In the genomic region with DNA sequence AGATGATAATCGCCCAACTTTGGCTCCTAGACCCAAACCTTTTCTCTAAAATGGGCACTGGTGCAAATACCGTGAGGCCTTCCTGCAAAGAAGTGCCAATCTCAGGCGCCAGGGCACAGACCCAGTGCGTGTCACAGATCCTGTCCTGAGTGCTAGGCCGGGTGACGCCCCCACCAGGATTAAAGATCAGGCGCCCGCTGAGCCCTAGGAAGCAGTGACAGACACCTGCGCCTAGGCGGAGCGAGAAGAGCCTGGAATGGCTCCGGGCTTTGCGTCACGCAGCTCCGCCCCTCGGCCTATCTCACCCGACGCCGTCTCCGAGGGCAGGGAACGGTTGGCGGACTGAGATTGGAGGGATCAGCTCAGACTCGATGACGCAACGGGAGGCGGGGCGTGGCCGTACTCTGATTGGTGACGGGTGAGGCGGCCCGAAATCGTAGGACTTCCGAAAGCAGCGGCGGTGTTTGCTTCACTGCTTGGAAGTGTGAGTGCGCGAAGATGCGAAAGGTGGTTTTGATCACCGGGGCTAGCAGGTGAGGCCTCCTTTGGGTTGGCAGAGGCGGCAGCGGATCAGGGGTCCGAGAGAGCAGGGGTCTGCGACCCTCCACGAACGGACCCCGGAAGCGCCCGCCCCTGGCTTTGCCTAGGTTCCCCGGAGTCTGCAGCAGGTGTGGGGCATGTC, we compare ENCODE assay signal across 8 cellular contexts. TPM values are rescaled to one million over a fixed set of nuclear protein-coding genes. Genes with fewer than 3 reads are reported as not detected.
DNase-seq lines count a peak whose midpoint lies in the region; ATAC-seq and TF ChIP-seq lines count a peak whose summit lies in the region.
"Not testable (repeated sequence)": the region's sequence is repeated elsewhere in the genome, so short reads cannot be mapped to it uniquely, and the experiment has no call there.

A gene with protein sequence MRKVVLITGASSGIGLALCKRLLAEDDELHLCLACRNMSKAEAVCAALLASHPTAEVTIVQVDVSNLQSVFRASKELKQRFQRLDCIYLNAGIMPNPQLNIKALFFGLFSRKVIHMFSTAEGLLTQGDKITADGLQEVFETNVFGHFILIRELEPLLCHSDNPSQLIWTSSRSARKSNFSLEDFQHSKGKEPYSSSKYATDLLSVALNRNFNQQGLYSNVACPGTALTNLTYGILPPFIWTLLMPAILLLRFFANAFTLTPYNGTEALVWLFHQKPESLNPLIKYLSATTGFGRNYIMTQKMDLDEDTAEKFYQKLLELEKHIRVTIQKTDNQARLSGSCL (plus strand): TSS at position 400 of the 682 bp plus-strand sequence. CDS start 99 bp downstream, at position 499.

- peak; percentile 100 for ATAC-seq in GM18907 (IDR thresholded peaks at IDR 0.05; ENCODE audit: unreplicated experiment)
- peak; percentile 100 for ATAC-seq in HG03139 (IDR thresholded peaks at IDR 0.05; ENCODE audit: unreplicated experiment)

- intact Hi-C loops in breast epithelium (cut with DNase I; ENCODE audit: low total_unique reads) = not testable (repeated sequence)

- not testable (repeated sequence) for H3K36me3 ChIP-seq in ACC112 (ENCODE audit: insufficient read depth, low read length); WERI-Rb-1; breast epithelium; iPS-20b (ENCODE audit: insufficient read depth, low read depth, low read length)

- peak; percentile 45 for DNase-seq in NCI-H2196 treated with DMSO at 0.1 percent for 48 hours (lab: John Stamatoyannopoulos, UW; ENCODE audit: unreplicated experiment)
- DNase-seq in WERI-Rb-1 = peak; percentile 99
- peak; percentile 61 to 78 for DNase-seq in breast epithelium (ENCODE audit: low spot score in 2 of 2)

- not testable (repeated sequence) for H3K27ac ChIP-seq in ACC112 (ENCODE audit: low read depth, low read length); iPS-20b (ENCODE audit: low read length)
- H3K27ac ChIP-seq in WERI-Rb-1 (peak within 1 kb of the TSS; percentile 86), breast epithelium (peak within 1 kb of the TSS; percentile 89 to 95), skin epidermis (peak within 1 kb of the TSS in 17 of 21 experiments; percentile 33 to 88 (median 77))

- not testable (repeated sequence) for H3K9me3 ChIP-seq in WERI-Rb-1 (ENCODE audit: severe bottlenecking); breast epithelium; iPS-20b (ENCODE audit: insufficient read depth, low read depth, low read length)

- H3K9ac ChIP-seq in iPS-20b (ENCODE audit: low read depth, low read length) = not testable (repeated sequence)

- H3K27me3 ChIP-seq in ACC112 (ENCODE audit: insufficient read depth, low read length); WERI-Rb-1 (ENCODE audit: insufficient read depth, low read depth, severe bottlenecking); breast epithelium; iPS-20b (ENCODE audit: insufficient read depth, low read length): not testable (repeated sequence)

- H3K4me3 ChIP-seq in ACC112 (ENCODE audit: low read depth, low read length) = peak within 1 kb of the TSS; percentile 75
- H3K4me3 ChIP-seq in WERI-Rb-1 (ENCODE audit: low read depth, low read length) = peak within 1 kb of the TSS; percentile 49
- H3K4me3 ChIP-seq in breast epithelium = peak within 1 kb of the TSS; percentile 43 to 69 (median 52)
- H3K4me3 ChIP-seq in iPS-20b (ENCODE audit: low read length) = peak within 1 kb of the TSS; percentile 59
- peak within 1 kb of the TSS; percentile 35 to 49 (median 40) for H3K4me3 ChIP-seq in skin epidermis

- not testable (repeated sequence) for H3K4me1 ChIP-seq in ACC112 (ENCODE audit: control insufficient read depth, insufficient read depth, low read length, unreplicated experiment); breast epithelium; iPS-20b (ENCODE audit: insufficient read depth, low read length)

- peak; percentile 8; the same call in 1 of the 2 replicates for TF ChIP-seq CTCF in WERI-Rb-1 (IDR thresholded peaks at IDR 0.05; ENCODE audit: low read depth, low read length)
- not testable (repeated sequence) for TF ChIP-seq CTCF in breast epithelium (IDR thresholded peaks at IDR 0.05)

- peak within 1 kb of the TSS; percentile 69 for H2AFZ ChIP-seq in ACC112 (ENCODE audit: low read length, unreplicated experiment)

- not testable (repeated sequence) for H3K79me2 ChIP-seq in ACC112 (ENCODE audit: control insufficient read depth, insufficient read depth, low read length, unreplicated experiment)

- not testable (repeated sequence) for TF ChIP-seq POLR2A in breast epithelium (IDR thresholded peaks at IDR 0.05)

RNA-seq across cellular contexts. Expression of the gene that starts here (rescaled TPM):
- total RNA-seq in breast epithelium = 10 to 100 TPM; 10.2 to 35.4 (median 22.9) TPM

Comparison
In these comparisons a context has a peak if more than half of its experiments do, and no peak if none do; other contexts are left out.
1. DNase-seq: peak in every context shown above with its lines; median percentile 99 in WERI-Rb-1; 70 in breast epithelium; 45 in NCI-H2196 treated with DMSO at 0.1 percent for 48 hours.